ENCODE assay signal across 1 cellular context in the genomic region with DNA sequence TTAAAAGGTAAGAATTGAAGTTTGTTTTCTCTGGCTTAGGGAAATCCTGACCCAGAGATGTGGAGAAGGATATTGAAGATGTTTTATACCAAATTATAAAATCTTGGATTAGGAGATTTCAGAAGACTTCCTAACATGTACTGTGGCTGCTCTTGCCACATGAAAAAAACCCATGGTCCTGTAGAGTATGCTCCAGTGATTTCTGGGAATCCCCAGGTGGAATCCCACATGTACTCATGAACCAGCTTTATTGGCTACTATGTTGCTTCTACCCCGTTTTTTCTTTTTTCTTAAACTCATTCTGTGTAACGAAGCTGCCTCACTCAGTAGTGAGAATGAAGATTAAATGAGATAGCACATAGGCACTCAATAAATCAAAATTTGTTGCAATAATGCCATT.
TF ChIP-seq lines count a peak whose summit lies in the region.

No MANE protein-coding gene starts in this region.

TF ChIP-seq in SK-N-SH, 30 proteins besides CTCF, POLR2A, EP300 and RAD21:
- TF ChIP-seq GATA2 (CRISPR knock-in tag; IDR thresholded peaks at IDR 0.05) (no peak), MEF2A (IDR thresholded peaks at IDR 0.05; ENCODE audit: borderline replicate concordance, low read depth) (no peak), NRF1 (IDR thresholded peaks at IDR 0.05; ENCODE audit: low read depth, low read length) (no peak), JUND (IDR thresholded peaks at IDR 0.05) (no peak), TEAD4 (IDR thresholded peaks at IDR 0.05; ENCODE audit: borderline replicate concordance, insufficient read depth) (no peak), FOSL2 (IDR thresholded peaks at IDR 0.05; ENCODE audit: borderline replicate concordance, low read depth) (no peak), RXRA (IDR thresholded peaks at IDR 0.05; ENCODE audit: borderline replicate concordance, low read depth) (no peak), GABPA (IDR thresholded peaks at IDR 0.05; ENCODE audit: low read depth) (no peak), RCOR1 (IDR thresholded peaks at IDR 0.05; ENCODE audit: low read length) (no peak), NFIC (IDR thresholded peaks at IDR 0.05; ENCODE audit: borderline replicate concordance) (no peak), POLR2AphosphoS5 (IDR thresholded peaks at IDR 0.05; ENCODE audit: low read depth, low read length) (no peak)
- TF ChIP-seq, protein P1, sequence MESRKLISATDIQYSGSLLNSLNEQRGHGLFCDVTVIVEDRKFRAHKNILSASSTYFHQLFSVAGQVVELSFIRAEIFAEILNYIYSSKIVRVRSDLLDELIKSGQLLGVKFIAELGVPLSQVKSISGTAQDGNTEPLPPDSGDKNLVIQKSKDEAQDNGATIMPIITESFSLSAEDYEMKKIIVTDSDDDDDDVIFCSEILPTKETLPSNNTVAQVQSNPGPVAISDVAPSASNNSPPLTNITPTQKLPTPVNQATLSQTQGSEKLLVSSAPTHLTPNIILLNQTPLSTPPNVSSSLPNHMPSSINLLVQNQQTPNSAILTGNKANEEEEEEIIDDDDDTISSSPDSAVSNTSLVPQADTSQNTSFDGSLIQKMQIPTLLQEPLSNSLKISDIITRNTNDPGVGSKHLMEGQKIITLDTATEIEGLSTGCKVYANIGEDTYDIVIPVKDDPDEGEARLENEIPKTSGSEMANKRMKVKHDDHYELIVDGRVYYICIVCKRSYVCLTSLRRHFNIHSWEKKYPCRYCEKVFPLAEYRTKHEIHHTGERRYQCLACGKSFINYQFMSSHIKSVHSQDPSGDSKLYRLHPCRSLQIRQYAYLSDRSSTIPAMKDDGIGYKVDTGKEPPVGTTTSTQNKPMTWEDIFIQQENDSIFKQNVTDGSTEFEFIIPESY (IDR thresholded peaks at IDR 0.05; ENCODE audit: borderline replicate concordance, low read depth) = no peak
- TF ChIP-seq, protein P2, sequence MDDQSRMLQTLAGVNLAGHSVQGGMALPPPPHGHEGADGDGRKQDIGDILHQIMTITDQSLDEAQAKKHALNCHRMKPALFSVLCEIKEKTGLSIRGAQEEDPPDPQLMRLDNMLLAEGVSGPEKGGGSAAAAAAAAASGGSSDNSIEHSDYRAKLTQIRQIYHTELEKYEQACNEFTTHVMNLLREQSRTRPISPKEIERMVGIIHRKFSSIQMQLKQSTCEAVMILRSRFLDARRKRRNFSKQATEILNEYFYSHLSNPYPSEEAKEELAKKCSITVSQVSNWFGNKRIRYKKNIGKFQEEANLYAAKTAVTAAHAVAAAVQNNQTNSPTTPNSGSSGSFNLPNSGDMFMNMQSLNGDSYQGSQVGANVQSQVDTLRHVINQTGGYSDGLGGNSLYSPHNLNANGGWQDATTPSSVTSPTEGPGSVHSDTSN (IDR thresholded peaks at IDR 0.05) = no peak
